ENCODE assay signal across 19 cellular contexts in genomic region chr15:29309139-29309538, GRCh38. TPM values are rescaled to one million over a fixed set of nuclear protein-coding genes. Genes with fewer than 3 reads are reported as not detected.
DNase-seq lines count a peak whose midpoint lies in the region; ATAC-seq, FAIRE-seq and TF ChIP-seq lines count a peak whose summit lies in the region.
"Had no signal": no experiment of that assay in that cellular context is flagged by ENCODE, and none has a peak within 500 bp of the region (broad histone marks: within the 10 kb centered on the region; RNA-seq: fewer than 3 reads in every experiment).

No MANE protein-coding gene starts in this region.

- RAD21 ChIA-PET in GM12878 (lab: Charles Lee; ENCODE audit: unreplicated experiment), result interaction anchor here (0.5 to 1.9 kb wide), 4 partner anchors 39 to 45 kb away, joined by 3 to 6 read pairs (median 3); no protein-coding TSS in a partner anchor

- peak; percentile 57 for DNase-seq in GM12878 (ENCODE audit: low read depth, low spot score)
- DNase-seq in frontal cortex (ENCODE audit: low spot score in 2 of 2), result no peak
- DNase-seq in NCI-H2029 (lab: John Stamatoyannopoulos, UW), result no peak
- no peak for DNase-seq in neural progenitor cell (ENCODE audit: low spot score)
- no peak for DNase-seq in MM.1S
- DNase-seq: AML-193; amniotic stem cell; DMS 273 treated with DMSO at 0.1 percent for 48 hours; naive thymus-derived CD4-positive, alpha-beta T cell; NCI-H2081; NCI-H526; Peyer's patch; psoas muscle; SW 1271 had no signal

- no peaks in the 10 kb centered on the region for H3K9me2 ChIP-seq in MM.1S (replicated peaks; ENCODE audit: insufficient read depth, low read length)

- TF ChIP-seq EP300 in GM12878 (IDR thresholded peaks at IDR 0.05; ENCODE audit: borderline replicate concordance in 1 of 2, control insufficient read depth in 1 of 2, low read depth in 2 of 2, low read length in 2 of 2), result peak; percentile 75 to 83; a peak in 3 of 4 replicates

- H3K4me3 ChIP-seq in GM12878 (no peak overlapping the region), neural progenitor cell (no peak overlapping the region), MM.1S (ENCODE audit: low read length) (no peak overlapping the region)
- H3K4me3 ChIP-seq: Peyer's patch, psoas muscle had no signal

- intact Hi-C loops in GM12878 (cut with micrococcal nuclease; ENCODE audit: unreplicated experiment), result loop anchor here (5.0 kb wide), 1 partner anchor 37 kb away; no protein-coding TSS in a partner anchor

- TF ChIP-seq POLR2A in GM12878 (IDR thresholded peaks at IDR 0.05; ENCODE audit: low read depth, low read length), result no peak

- peaks cover 38% of the 10 kb centered on the region for H3K4me1 ChIP-seq in GM12878 (ENCODE audit: control insufficient read depth, insufficient read depth, low read length)
- H3K4me1 ChIP-seq in neural progenitor cell, result no peaks in the 10 kb centered on the region
- H3K4me1 ChIP-seq in MM.1S (ENCODE audit: low read length), result no peaks in the 10 kb centered on the region
- H3K4me1 ChIP-seq: Peyer's patch, psoas muscle had no signal

- no peak for TF ChIP-seq RAD21 in GM12878 (IDR thresholded peaks at IDR 0.05; ENCODE audit: insufficient read depth, low read depth, low read length)

- H3K27me3 ChIP-seq in GM12878 (replicated peaks in 1 of 2; ENCODE audit: control insufficient read depth in 2 of 2, insufficient read depth in 2 of 2, low read length in 1 of 2) (no peaks in the 10 kb centered on the region), neural progenitor cell (no peaks in the 10 kb centered on the region), MM.1S (replicated peaks; ENCODE audit: insufficient read depth, low read length) (no peaks in the 10 kb centered on the region)
- H3K27me3 ChIP-seq: Peyer's patch had no signal

- in situ Hi-C loops in GM12878 (cut with MboI), result no loop called here

- peaks cover 2% of the 10 kb centered on the region; the same call in 1 of the 3 replicates for H3K9me3 ChIP-seq in GM12878 (replicated peaks; ENCODE audit: control insufficient read depth, insufficient read depth, low read length)
- H3K9me3 ChIP-seq in neural progenitor cell (ENCODE audit: low read depth), result no peaks in the 10 kb centered on the region
- no peaks in the 10 kb centered on the region for H3K9me3 ChIP-seq in MM.1S (replicated peaks; ENCODE audit: insufficient read depth, low read length)
- H3K9me3 ChIP-seq: Peyer's patch, psoas muscle had no signal

- no peaks in the 10 kb centered on the region for H3K36me3 ChIP-seq in GM12878 (ENCODE audit: control insufficient read depth in 2 of 2, insufficient read depth in 2 of 2, low read length in 1 of 2)
- no peaks in the 10 kb centered on the region for H3K36me3 ChIP-seq in neural progenitor cell
- H3K36me3 ChIP-seq in MM.1S (replicated peaks; ENCODE audit: insufficient read depth, low read length), result no peaks in the 10 kb centered on the region
- H3K36me3 ChIP-seq: Peyer's patch had no signal

- H2AFZ ChIP-seq in GM12878 (ENCODE audit: control insufficient read depth, low read depth, low read length) (no peak overlapping the region), neural progenitor cell (replicated peaks) (no peak overlapping the region), MM.1S (ENCODE audit: low read length) (no peak overlapping the region)

- H3K27ac ChIP-seq in GM12878 (ENCODE audit: control insufficient read depth, insufficient read depth) (peak overlapping the region; percentile 83), neural progenitor cell (no peak overlapping the region), MM.1S (ENCODE audit: low read length) (no peak overlapping the region)
- H3K27ac ChIP-seq: Peyer's patch, psoas muscle, VCaP had no signal

- no TSS peak for BruUV-seq in GM12878 (replicated peaks; lab: Mats Ljungman, UMichigan)

- WGBS in GM12878 (ENCODE audit: insufficient coverage, insufficient replicate concordance, low lambda C conversion rate, missing lambda C conversion rate), result 19% methylated on average over 5 of the region's 5 CpGs

- H3K4me2 ChIP-seq in GM12878 (ENCODE audit: control insufficient read depth, insufficient read depth), result peak overlapping the region; percentile 59
- no peak overlapping the region for H3K4me2 ChIP-seq in neural progenitor cell
- no peak overlapping the region for H3K4me2 ChIP-seq in MM.1S (ENCODE audit: low read depth, low read length)

- peak; percentile 73 for ATAC-seq in GM18517 (IDR thresholded peaks at IDR 0.05; ENCODE audit: unreplicated experiment)
- peak; percentile 46 for ATAC-seq in GM21423 (IDR thresholded peaks at IDR 0.05; ENCODE audit: unreplicated experiment)
- ATAC-seq in HG03060 (IDR thresholded peaks at IDR 0.05; ENCODE audit: low read depth, unreplicated experiment), result peak; percentile 54
- peak; percentile 69 for ATAC-seq in GM12878
- ATAC-seq: naive thymus-derived CD4-positive, alpha-beta T cell; psoas muscle had no signal

- peaks cover 27% of the 10 kb centered on the region for H3K4me1 Mint-ChIP-seq in neural progenitor cell

- peaks cover 3% of the 10 kb centered on the region for H3K36me3 Mint-ChIP-seq in neural progenitor cell
- H3K36me3 Mint-ChIP-seq: naive thymus-derived CD4-positive, alpha-beta T cell had no signal

- CTCF ChIA-PET in GM12878 (lab: Yijun Ruan, JAX), result interaction anchor here (0.8 to 1.2 kb wide), 4 partner anchors 24 to 207 kb away, joined by 3 read pairs; no protein-coding TSS in a partner anchor

- H3K27me3 Mint-ChIP-seq in neural progenitor cell (ENCODE audit: insufficient read depth, low read depth), result peaks cover 7% of the 10 kb centered on the region

- FAIRE-seq in GM12878 (lab: Jason Lieb, UNC), result peak; percentile 7
- no peak for FAIRE-seq in frontal cortex (lab: Jason Lieb, UNC)
- FAIRE-seq: endometrium had no signal

- H4K20me1 ChIP-seq in GM12878 (ENCODE audit: control insufficient read depth, insufficient read depth), result no peaks in the 10 kb centered on the region
- no peaks in the 10 kb centered on the region for H4K20me1 ChIP-seq in neural progenitor cell (ENCODE audit: low read depth)
- H4K20me1 ChIP-seq in MM.1S (ENCODE audit: insufficient read depth, low read length), result no peaks in the 10 kb centered on the region

- no peaks in the 10 kb centered on the region for H3K79me2 ChIP-seq in GM12878 (ENCODE audit: control insufficient read depth, insufficient read depth, low read length)
- H3K79me2 ChIP-seq in neural progenitor cell (ENCODE audit: low read depth), result no peaks in the 10 kb centered on the region
- no peaks in the 10 kb centered on the region for H3K79me2 ChIP-seq in MM.1S (ENCODE audit: low read length)

- peaks cover 4% of the 10 kb centered on the region for H3K9me3 Mint-ChIP-seq in neural progenitor cell
- H3K9me3 Mint-ChIP-seq: naive thymus-derived CD4-positive, alpha-beta T cell had no signal

- H3K9ac ChIP-seq in GM12878 (ENCODE audit: control insufficient read depth, insufficient read depth, low read length) (no peak overlapping the region; the same call in 1 of the 2 replicates), neural progenitor cell (no peak overlapping the region), MM.1S (ENCODE audit: low read length) (no peak overlapping the region)

- no peak overlapping the region for H3K27ac Mint-ChIP-seq in neural progenitor cell
- H3K27ac Mint-ChIP-seq: naive thymus-derived CD4-positive, alpha-beta T cell had no signal

- SMC1A ChIA-PET in GM12878 (lab: Charles Lee; ENCODE audit: uncharacterized antibody, unreplicated experiment), result interaction anchor here (1.3 to 2.6 kb wide), 3 partner anchors 11 to 48 kb away, joined by 3 to 6 read pairs (median 3); no protein-coding TSS in a partner anchor

- no peaks in the 10 kb centered on the region for H3F3A ChIP-seq in neural progenitor cell (ENCODE audit: low read depth)
- H3F3A ChIP-seq in MM.1S (ENCODE audit: insufficient read depth, low read length), result no peaks in the 10 kb centered on the region

- TF ChIP-seq CTCF in GM12878 (IDR thresholded peaks at IDR 0.05 in 2 of 3, conservative IDR thresholded peaks at IDR 0.05 in 1 of 3; ENCODE audit: control insufficient read depth in 2 of 3, extremely low read depth in 1 of 3, insufficient read depth in 1 of 3, low read depth in 3 of 3, low read length in 3 of 3), result no peak
- no peak for TF ChIP-seq CTCF in neural progenitor cell (IDR thresholded peaks at IDR 0.05)
- TF ChIP-seq CTCF in MM.1S (IDR thresholded peaks at IDR 0.05; ENCODE audit: low read length), result no peak

- POLR2A ChIA-PET in GM12878 (lab: Charles Lee), result interaction anchor here (1.2 kb wide), 1 partner anchor 37 kb away, joined by 3 read pairs; no protein-coding TSS in a partner anchor

- no peak overlapping the region for H3K4me3 Mint-ChIP-seq in neural progenitor cell
- H3K4me3 Mint-ChIP-seq: naive thymus-derived CD4-positive, alpha-beta T cell had no signal

TF ChIP-seq in GM12878, 131 proteins besides CTCF, POLR2A, EP300 and RAD21 (continues in another document):
- peak; percentile 96 for TF ChIP-seq ZBED1 (IDR thresholded peaks at IDR 0.05; ENCODE audit: borderline replicate concordance)

RNA-seq across cellular contexts. Expression of gene NSMCE3, which starts 39.5 kb away (rescaled TPM):
- 19.4 and 19.6 TPM in 2 replicates for total RNA-seq in GM12878 (2013; cell fraction: nucleolus; rRNA removed)
- 23.6 and 27.1 TPM in 2 replicates for total RNA-seq in GM12878 (2014; rRNA removed)
- total RNA-seq in GM12878 (2014; rRNA removed; fragmentation: Illumina TruSeq; extraction: Trizol), result 18.6 and 19.1 TPM in 2 replicates
- total RNA-seq in GM12878 (2021), result 17.5 and 17.8 TPM in 2 replicates
- 4.6 TPM for polyA plus RNA-seq in GM12878 (2011; ENCODE audit: low read depth)
- 30.0 and 30.3 TPM in 2 replicates for polyA plus RNA-seq in GM12878 (2011; rRNA removed)
- 21.9 and 22.6 TPM in 2 replicates for polyA plus RNA-seq in GM12878 (2011; cell fraction: cytosol; rRNA removed)
- polyA plus RNA-seq in GM12878 (2011; cell fraction: nucleus; rRNA removed), result 14.8 and 16.3 TPM in 2 replicates
- polyA plus RNA-seq in GM12878 (2012), result 9.9 and 16.5 TPM in 2 replicates
- polyA plus RNA-seq in GM12878 (2014; fragmentation: Illumina TruSeq; extraction: Trizol), result 18.4 and 23.3 TPM in 2 replicates
- polyA plus RNA-seq in GM12878 (2014; fragmentation: Nextera tagmentation; extraction: Ambion mirVana), result 1 to 10 TPM; 3.7 to 7.0 TPM
- polyA plus RNA-seq in GM12878 (2014; rRNA removed), result 20.5 and 23.3 TPM in 2 replicates
- polyA plus RNA-seq in GM12878 (2016; fragmentation: Nextera tagmentation; extraction: Ambion mirVana), result 10 to 100 TPM; 19.4 to 22.1 TPM
- 11.3 and 16.1 TPM in 2 replicates for polyA minus RNA-seq in GM12878 (2011; rRNA and poly(A)+ RNA removed)
- polyA minus RNA-seq in GM12878 (2011; cell fraction: cytosol; rRNA and poly(A)+ RNA removed), result 7.8 and 8.6 TPM in 2 replicates
- polyA minus RNA-seq in GM12878 (2011; cell fraction: nucleus; rRNA and poly(A)+ RNA removed), result 12.9 and 17.8 TPM in 2 replicates
- 15.9 TPM for total RNA-seq in frontal cortex
- total RNA-seq in neural progenitor cell (ENCODE audit: low replicate concordance), result 15.6 and 16.1 TPM in 2 replicates
